In the genomic region with DNA sequence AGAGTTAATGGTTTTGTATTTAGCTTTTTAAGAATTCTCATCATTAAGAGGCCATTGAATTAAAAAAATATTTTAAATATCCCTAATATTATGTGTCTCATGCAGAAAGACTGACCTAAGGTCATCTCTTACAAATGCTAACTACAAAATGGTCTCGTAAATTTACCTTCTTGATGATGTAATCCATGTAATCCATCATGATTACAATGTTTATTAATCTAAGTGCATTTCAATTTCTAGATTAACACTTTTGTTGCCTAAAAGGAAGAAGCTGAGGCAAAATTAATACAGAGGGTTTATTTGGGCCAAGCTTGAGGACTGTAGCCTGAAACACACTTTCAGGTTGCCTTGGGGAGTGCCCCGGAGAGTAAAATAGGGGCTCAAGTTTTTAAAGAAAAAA, we compare ENCODE assay signal across 1 cellular context.
TF ChIP-seq lines count a peak whose summit lies in the region.

No MANE protein-coding gene starts in this region.

TF ChIP-seq in K562, 482 proteins besides CTCF, POLR2A, EP300 and RAD21:
- TF ChIP-seq ATF3 (IDR thresholded peaks at IDR 0.05): peak; percentile 80
- TF ChIP-seq ATF3 (CRISPR knock-in tag; conservative IDR thresholded peaks at IDR 0.05): no peak
- peak; percentile 28; the same call in 1 of the 2 replicates for TF ChIP-seq CEBPB (tag; IDR thresholded peaks at IDR 0.05)
- TF ChIP-seq SMARCB1 (IDR thresholded peaks at IDR 0.05; ENCODE audit: insufficient read length, low read depth): no peak
- TF ChIP-seq CEBPG (CRISPR knock-in tag; IDR thresholded peaks at IDR 0.05): no peak
- TF ChIP-seq CEBPG (tag; conservative IDR thresholded peaks at IDR 0.05 in 1 of 2, IDR thresholded peaks at IDR 0.05 in 1 of 2): peak; percentile 25 to 54; a peak in 2 of 4 replicates
TF ChIP-seq in K562: peak in this region for 3.
